In genomic region chr21:31201548-31201947, GRCh38 we compare ENCODE assay signal across 10 cellular contexts.
DNase-seq lines count a peak whose midpoint lies in the region; ATAC-seq, FAIRE-seq and TF ChIP-seq lines count a peak whose summit lies in the region.
"Had no signal": no experiment of that assay in that cellular context is flagged by ENCODE, and none has a peak within 500 bp of the region (broad histone marks: within the 10 kb centered on the region; RNA-seq: fewer than 3 reads in every experiment).

No MANE protein-coding gene starts in this region.

- DNase-seq in Daoy (ENCODE audit: low read depth) (peak; percentile 74), astrocyte (ENCODE audit: low read depth) (peak; percentile 65), NCI-H1694 (lab: John Stamatoyannopoulos, UW) (no peak), T-helper 1 cell (no peak)
- DNase-seq: COR-L47, NCI-H2227 treated with DMSO at 0.1 percent for 48 hours had no signal

- no peak overlapping the region for H2AFZ ChIP-seq in astrocyte (ENCODE audit: low read depth, low read length)

- ATAC-seq in HG03103 (IDR thresholded peaks at IDR 0.05; ENCODE audit: low read depth, unreplicated experiment) (peak; percentile 78), GM21529 (IDR thresholded peaks at IDR 0.05; ENCODE audit: unreplicated experiment) (no peak), GM21367 (IDR thresholded peaks at IDR 0.05; ENCODE audit: unreplicated experiment) (no peak)

- H3K4me1 ChIP-seq in astrocyte (ENCODE audit: insufficient read depth, low read length) (peaks cover 19% of the 10 kb centered on the region), muscle layer of duodenum (ENCODE audit: control insufficient read depth in 1 of 2, insufficient read depth in 2 of 2, low read length in 2 of 2) (peaks cover 0 to 3% of the 10 kb centered on the region in 2 donors)

- FAIRE-seq in astrocyte (lab: Jason Lieb, UNC), result peak; percentile 67

- no peaks in the 10 kb centered on the region for H4K20me1 ChIP-seq in astrocyte (ENCODE audit: insufficient read depth, low read length)

- peaks cover 15% of the 10 kb centered on the region for H3K4me1 Mint-ChIP-seq in astrocyte (ENCODE audit: low read depth, unreplicated experiment)

- H3K9me3 ChIP-seq in astrocyte (ENCODE audit: insufficient read depth, low read depth, low read length), result no peaks in the 10 kb centered on the region
- no peaks in the 10 kb centered on the region for H3K9me3 ChIP-seq in muscle layer of duodenum (ENCODE audit: control insufficient read depth in 1 of 2, low read length in 2 of 2)

- H3K36me3 Mint-ChIP-seq in astrocyte (ENCODE audit: low read depth, unreplicated experiment), result no peaks in the 10 kb centered on the region

- H3K4me3 Mint-ChIP-seq in astrocyte (ENCODE audit: unreplicated experiment), result no peak overlapping the region

- H3K9ac ChIP-seq in astrocyte (ENCODE audit: low read length), result peak overlapping the region; percentile 8

- H3K27me3 ChIP-seq in astrocyte (ENCODE audit: insufficient read depth, low read length) (no peaks in the 10 kb centered on the region), muscle layer of duodenum (ENCODE audit: low read depth, low read length) (no peaks in the 10 kb centered on the region)

- H3K79me2 ChIP-seq in astrocyte (ENCODE audit: insufficient read depth, low read length), result no peaks in the 10 kb centered on the region

- H3K9me3 Mint-ChIP-seq in astrocyte (ENCODE audit: unreplicated experiment), result no peaks in the 10 kb centered on the region

- H3K27ac ChIP-seq in astrocyte (ENCODE audit: low read depth, low read length) (peak overlapping the region; percentile 6), muscle layer of duodenum (ENCODE audit: low read length) (peak overlapping the region; percentile 42)

- no peaks in the 10 kb centered on the region for H3K27me3 Mint-ChIP-seq in astrocyte (ENCODE audit: low read depth, unreplicated experiment)

- no peak for TF ChIP-seq CTCF in astrocyte (IDR thresholded peaks at IDR 0.05; ENCODE audit: insufficient read depth, low read depth, low read length)

- H3K4me3 ChIP-seq in astrocyte (ENCODE audit: insufficient read depth, low read depth, low read length) (no peak overlapping the region), muscle layer of duodenum (ENCODE audit: low read depth in 1 of 2, low read length in 2 of 2) (no peak overlapping the region)

- H3K36me3 ChIP-seq in astrocyte (ENCODE audit: insufficient read depth, low read length) (no peaks in the 10 kb centered on the region), muscle layer of duodenum (ENCODE audit: control insufficient read depth in 1 of 2, insufficient read depth in 2 of 2, low read length in 2 of 2) (no peaks in the 10 kb centered on the region)

- H3K4me2 ChIP-seq in astrocyte (ENCODE audit: low read length), result peak overlapping the region; percentile 45

- H3K27ac Mint-ChIP-seq in astrocyte (ENCODE audit: unreplicated experiment), result no peak overlapping the region

Comparison
In these comparisons a context has a peak if more than half of its experiments do, and no peak if none do; other contexts are left out.
1. DNase-seq: peak in Daoy (single experiment) and astrocyte (single experiment); none in NCI-H1694 (single experiment) and T-helper 1 cell (0 of 5).